In genomic region chr6:12171735-12172134, GRCh38 we compare ENCODE assay signal across 30 cellular contexts.
"Had no signal": no experiment of that assay in that cellular context is flagged by ENCODE, and none has a peak within 500 bp of the region (broad histone marks: within the 10 kb centered on the region; RNA-seq: fewer than 3 reads in every experiment).

No MANE protein-coding gene starts in this region.

- H3K9me3 Mint-ChIP-seq: activated naive CD4-positive, alpha-beta T cell treated with anti-CD3 and anti-CD28 coated beads, Interleukin-2, amount 50 U/mL, for 24 hours; T-helper 2 cell treated with Interferon-gamma antibody and Interleukin-4, amounts not matched to agents 5 μg/mL and 100 μg/mL, for 36 hours had no signal

- H3K36me3 ChIP-seq: breast epithelium, MG63, SJCRH30 had no signal

- H3K27ac Mint-ChIP-seq: activated CD4-positive, alpha-beta T cell treated with anti-CD3 and anti-CD28 coated beads for 36 hours; activated CD4-positive, alpha-beta T cell treated with anti-CD3 and anti-CD28 coated beads, Interleukin-2, amount 10 ng/mL, durations not matched to agents 7 days and 5 days; activated CD8-positive, alpha-beta T cell treated with anti-CD3 and anti-CD28 coated beads, Interleukin-2, amount 10 ng/mL, durations not matched to agents 7 days and 5 days; activated naive CD4-positive, alpha-beta T cell treated with anti-CD3 and anti-CD28 coated beads, Interleukin-2, amount 50 U/mL, for 24 hours; activated naive CD8-positive, alpha-beta T cell treated with anti-CD3 and anti-CD28 coated beads, Interleukin-2, amount 10 ng/mL, durations not matched to agents 7 days and 5 days; activated T-cell treated with anti-CD3 and anti-CD28 coated beads, Interleukin-2, amount 50 U/mL, for 24 hours; activated T-helper 2 cell treated with anti-CD3 and anti-CD28 coated beads, Interferon-gamma antibody, Interleukin-2, Interleukin-4, amounts not matched to agents 10 μg/mL and 5 μg/mL and 100 μg/mL, durations not matched to agents 14 hours and 24 hours and 36 hours; T-helper 2 cell treated with Interferon-gamma antibody and Interleukin-4, amounts not matched to agents 5 μg/mL and 100 μg/mL, for 36 hours had no signal

- H3K27me3 ChIP-seq: body of pancreas, breast epithelium, MG63, SJCRH30 had no signal

- FAIRE-seq: astrocyte, TTC549 had no signal

- H3K4me1 ChIP-seq: body of pancreas, breast epithelium, SJCRH30 had no signal

- H3K36me3 Mint-ChIP-seq: activated naive CD8-positive, alpha-beta T cell treated with anti-CD3 and anti-CD28 coated beads, Interleukin-2, amount 10 ng/mL, durations not matched to agents 7 days and 5 days had no signal

- H3K4me3 ChIP-seq: body of pancreas, breast epithelium, MG63, SJCRH30, SK-N-MC had no signal

- ATAC-seq: activated CD4-positive, alpha-beta T cell treated with anti-CD3 and anti-CD28 coated beads for 36 hours; activated CD4-positive, CD25-positive, alpha-beta regulatory T cell treated with anti-CD3 and anti-CD28 coated beads, Interleukin-2, amount 50 U/mL, for 24 hours; activated CD8-positive, alpha-beta T cell treated with anti-CD3 and anti-CD28 coated beads, Interleukin-2, amount 10 ng/mL, durations not matched to agents 7 days and 5 days; body of pancreas; Panc1 had no signal

- H3K4me3 Mint-ChIP-seq: activated CD4-positive, alpha-beta T cell treated with anti-CD3 and anti-CD28 coated beads for 36 hours; activated CD4-positive, alpha-beta T cell treated with anti-CD3 and anti-CD28 coated beads, Interleukin-2, amount 10 ng/mL, durations not matched to agents 7 days and 5 days; activated CD8-positive, alpha-beta T cell treated with anti-CD3 and anti-CD28 coated beads, Interleukin-2, amount 10 ng/mL, durations not matched to agents 7 days and 5 days; activated naive CD4-positive, alpha-beta T cell treated with anti-CD3 and anti-CD28 coated beads, Interleukin-2, amount 50 U/mL, for 24 hours; activated naive CD8-positive, alpha-beta T cell treated with anti-CD3 and anti-CD28 coated beads, Interleukin-2, amount 10 ng/mL, durations not matched to agents 7 days and 5 days; activated T-cell treated with anti-CD3 and anti-CD28 coated beads, Interleukin-2, amount 50 U/mL, for 24 hours; T-helper 2 cell treated with Interferon-gamma antibody and Interleukin-4, amounts not matched to agents 5 μg/mL and 100 μg/mL, for 36 hours had no signal

- H3K27ac ChIP-seq: body of pancreas, breast epithelium, SJCRH30, SK-N-MC had no signal

- H3K9me3 ChIP-seq: body of pancreas, breast epithelium, MG63, SJCRH30 had no signal

- DNase-seq: activated CD4-positive, alpha-beta T cell treated with anti-CD3 and anti-CD28 coated beads for 36 hours; activated CD4-positive, alpha-beta T cell treated with anti-CD3 and anti-CD28 coated beads, Interleukin-2, amount 10 ng/mL, durations not matched to agents 7 days and 5 days; activated CD4-positive, alpha-beta T cell treated with anti-CD3 and anti-CD28 coated beads, Interleukin-2, amount 50 U/mL, for 48 hours; activated CD8-positive, alpha-beta T cell treated with anti-CD3 and anti-CD28 coated beads, Interleukin-2, amount 10 ng/mL, durations not matched to agents 7 days and 5 days; activated gamma-delta T cell; activated naive CD4-positive, alpha-beta T cell treated with Interleukin-2 at 50 U/mL for 16 hours; activated naive CD8-positive, alpha-beta T cell treated with anti-CD3 and anti-CD28 coated beads, Interleukin-2, amount 10 ng/mL, durations not matched to agents 7 days and 5 days; activated T-cell treated with anti-CD3 and anti-CD28 coated beads, Interleukin-2, amount 50 U/mL, for 24 hours; body of pancreas; cerebellar nuclear complex; Kasumi-1; MG63; NCI-H1048; NCI-H1105 treated with DMSO at 0.1 percent for 48 hours; NCI-H1436; NCI-H1694; NCI-H2029; NCI-H345; NCI-H524 treated with DMSO at 0.1 percent for 48 hours; SHP77; SJCRH30 had no signal

- H3K27me3 Mint-ChIP-seq: activated CD4-positive, alpha-beta T cell treated with anti-CD3 and anti-CD28 coated beads for 36 hours; activated CD4-positive, alpha-beta T cell treated with anti-CD3 and anti-CD28 coated beads, Interleukin-2, amount 10 ng/mL, durations not matched to agents 7 days and 5 days; activated naive CD4-positive, alpha-beta T cell treated with anti-CD3 and anti-CD28 coated beads, Interleukin-2, amount 50 U/mL, for 24 hours; activated naive CD8-positive, alpha-beta T cell treated with anti-CD3 and anti-CD28 coated beads, Interleukin-2, amount 10 ng/mL, durations not matched to agents 7 days and 5 days had no signal
